8 cellular contexts compared by ENCODE assay signal in genomic region chr12:68538722-68539614, GRCh38.
DNase-seq lines count a peak whose midpoint lies in the region; ATAC-seq and TF ChIP-seq lines count a peak whose summit lies in the region.

No MANE protein-coding gene starts in this region.

- no peak for TF ChIP-seq CTCF in brain (conservative IDR thresholded peaks at IDR 0.05)

- ATAC-seq in HG03432 (IDR thresholded peaks at IDR 0.05; ENCODE audit: unreplicated experiment): peak; percentile 78
- ATAC-seq in stimulated activated effector memory CD8-positive, alpha-beta T cell treated with anti-CD3 and anti-CD28 coated beads, Interleukin-12 subunit alpha, Interleukin-12 subunit beta, amount 100 ng/mL, for 72 hours: peak; percentile 67
- ATAC-seq in GM18907 (IDR thresholded peaks at IDR 0.05; ENCODE audit: unreplicated experiment): no peak

- H3K9me3 Mint-ChIP-seq in brain: peaks cover 3 to 15% (median 9%) of the 10 kb centered on the region in 5 experiments
- peaks cover 6% of the 10 kb centered on the region for H3K9me3 Mint-ChIP-seq in stimulated activated effector memory CD8-positive, alpha-beta T cell treated with anti-CD3 and anti-CD28 coated beads, Interleukin-12 subunit alpha, Interleukin-12 subunit beta, amount 100 ng/mL, for 72 hours

- peak; percentile 77 for DNase-seq in AG20443 (ENCODE audit: low spot score)
- DNase-seq in T-helper 1 cell: peak in 4 of 5 donors; percentile 34 to 77 (median 40)
- peak; percentile 23 for DNase-seq in medulla oblongata (ENCODE audit: extremely low spot score)
- peak in 1 of 2 donors; percentile 59 for DNase-seq in stimulated activated effector memory CD8-positive, alpha-beta T cell treated with anti-CD3 and anti-CD28 coated beads, Interleukin-12 subunit alpha, Interleukin-12 subunit beta, amount 100 ng/mL, for 72 hours (ENCODE audit: low spot score in 2 of 2)
- DNase-seq in AG08396 (ENCODE audit: low spot score): no peak

- peak overlapping the region in 2 of 5 experiments; percentile 20 to 58 for H3K4me3 Mint-ChIP-seq in brain
- H3K4me3 Mint-ChIP-seq in stimulated activated effector memory CD8-positive, alpha-beta T cell treated with anti-CD3 and anti-CD28 coated beads, Interleukin-12 subunit alpha, Interleukin-12 subunit beta, amount 100 ng/mL, for 72 hours: peak overlapping the region; percentile 46

- H3K27ac Mint-ChIP-seq in brain: peak overlapping the region in 3 of 5 experiments; percentile 49 to 84 (median 61)
- peak overlapping the region; percentile 65 for H3K27ac Mint-ChIP-seq in stimulated activated effector memory CD8-positive, alpha-beta T cell treated with anti-CD3 and anti-CD28 coated beads, Interleukin-12 subunit alpha, Interleukin-12 subunit beta, amount 100 ng/mL, for 72 hours

- peaks cover 17% of the 10 kb centered on the region for H3K4me1 Mint-ChIP-seq in brain
- H3K4me1 Mint-ChIP-seq in stimulated activated effector memory CD8-positive, alpha-beta T cell treated with anti-CD3 and anti-CD28 coated beads, Interleukin-12 subunit alpha, Interleukin-12 subunit beta, amount 100 ng/mL, for 72 hours: peaks cover 40% of the 10 kb centered on the region

- H3K27me3 Mint-ChIP-seq in brain: peaks cover 4% of the 10 kb centered on the region

- H3K36me3 Mint-ChIP-seq in brain: no peaks in the 10 kb centered on the region
- H3K36me3 Mint-ChIP-seq in stimulated activated effector memory CD8-positive, alpha-beta T cell treated with anti-CD3 and anti-CD28 coated beads, Interleukin-12 subunit alpha, Interleukin-12 subunit beta, amount 100 ng/mL, for 72 hours: no peaks in the 10 kb centered on the region
